ENCODE assay signal across 9 cellular contexts in the genomic region with DNA sequence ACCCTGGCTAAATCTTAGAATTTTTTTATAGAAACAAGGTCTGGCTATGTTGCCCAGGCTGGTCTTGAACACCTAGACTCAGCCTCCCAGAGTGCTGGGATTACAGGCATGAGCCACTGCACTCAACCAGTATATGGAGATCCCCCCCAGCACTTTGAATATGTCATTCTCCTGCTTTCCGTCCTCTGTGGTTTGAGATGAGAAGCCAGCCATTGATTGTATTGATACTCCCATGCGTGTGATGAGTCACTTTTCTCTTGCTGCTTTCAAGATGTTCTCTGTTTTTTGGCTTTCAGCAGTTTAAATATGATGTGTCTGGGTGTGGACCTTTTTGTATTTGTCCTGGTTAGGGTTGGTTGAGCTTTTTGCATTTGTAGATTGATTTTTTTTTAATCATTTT.
DNase-seq lines count a peak whose midpoint lies in the region; ATAC-seq lines count a peak whose summit lies in the region.
"Had no signal": no experiment of that assay in that cellular context is flagged by ENCODE, and none has a peak within 500 bp of the region (broad histone marks: within the 10 kb centered on the region; RNA-seq: fewer than 3 reads in every experiment).

No MANE protein-coding gene starts in this region.

- CTCF ChIA-PET in CD8-positive, alpha-beta memory T cell (lab: Charles Lee) = no interaction called here

- no peaks in the 10 kb centered on the region for H3K36me3 Mint-ChIP-seq in CD8-positive, alpha-beta memory T cell

- H3K9me3 ChIP-seq in CD8-positive, alpha-beta memory T cell (ENCODE audit: low read length) = no peaks in the 10 kb centered on the region

- H3K27ac ChIP-seq in epithelial cell of prostate = no peak overlapping the region
- H3K27ac ChIP-seq in CD8-positive, alpha-beta memory T cell (ENCODE audit: low read depth, low read length) = no peak overlapping the region

- H3K27me3 Mint-ChIP-seq in CD8-positive, alpha-beta memory T cell = peaks cover 0 to 8% of the 10 kb centered on the region in 2 donors

- no peaks in the 10 kb centered on the region for H3K4me1 ChIP-seq in CD8-positive, alpha-beta memory T cell (ENCODE audit: insufficient read depth, low read length)

- no peaks in the 10 kb centered on the region for H3K36me3 ChIP-seq in CD8-positive, alpha-beta memory T cell (ENCODE audit: insufficient read depth, low read length)

- no peaks in the 10 kb centered on the region for H3K27me3 ChIP-seq in CD8-positive, alpha-beta memory T cell (ENCODE audit: insufficient read depth, low read length, poor library complexity, severe bottlenecking)

- ATAC-seq in GM21390 (IDR thresholded peaks at IDR 0.05; ENCODE audit: unreplicated experiment) (peak; percentile 93), HG03565 (IDR thresholded peaks at IDR 0.05; ENCODE audit: unreplicated experiment) (peak; percentile 85)
- ATAC-seq: Panc1 had no signal

- H3K9me3 Mint-ChIP-seq in CD8-positive, alpha-beta memory T cell = no peaks in the 10 kb centered on the region

- no peak overlapping the region for H3K4me3 Mint-ChIP-seq in CD8-positive, alpha-beta memory T cell

- H3K27ac Mint-ChIP-seq in CD8-positive, alpha-beta memory T cell = no peak overlapping the region

- H3K4me1 Mint-ChIP-seq in CD8-positive, alpha-beta memory T cell = no peaks in the 10 kb centered on the region

- DNase-seq in GM03348 (ENCODE audit: low spot score) (peak; percentile 63), epithelial cell of prostate (ENCODE audit: low read depth, low spot score) (peak; percentile 5), NCI-H2081 (lab: John Stamatoyannopoulos, UW) (no peak), NCI-H2107 treated with DMSO at 0.1 percent for 48 hours (lab: John Stamatoyannopoulos, UW; ENCODE audit: unreplicated experiment) (no peak), NCI-H2171 treated with DMSO at 0.1 percent for 48 hours (lab: John Stamatoyannopoulos, UW) (no peak)
- no peak for DNase-seq in CD8-positive, alpha-beta memory T cell

- POLR2A ChIA-PET in CD8-positive, alpha-beta memory T cell (lab: Charles Lee) = no interaction called here

- H3K4me3 ChIP-seq in CD8-positive, alpha-beta memory T cell (ENCODE audit: low read length) = no peak overlapping the region

Comparison
In these comparisons a context has a peak if more than half of its experiments do, and no peak if none do; other contexts are left out.
1. DNase-seq: peak in GM03348 (single experiment) and epithelial cell of prostate (single experiment); none in CD8-positive, alpha-beta memory T cell (0 of 5), NCI-H2081 (0 of 2), NCI-H2107 treated with DMSO at 0.1 percent for 48 hours (single experiment) and NCI-H2171 treated with DMSO at 0.1 percent for 48 hours (single experiment).